Comparison of ENCODE assay signal across 8 cellular contexts in the genomic region with DNA sequence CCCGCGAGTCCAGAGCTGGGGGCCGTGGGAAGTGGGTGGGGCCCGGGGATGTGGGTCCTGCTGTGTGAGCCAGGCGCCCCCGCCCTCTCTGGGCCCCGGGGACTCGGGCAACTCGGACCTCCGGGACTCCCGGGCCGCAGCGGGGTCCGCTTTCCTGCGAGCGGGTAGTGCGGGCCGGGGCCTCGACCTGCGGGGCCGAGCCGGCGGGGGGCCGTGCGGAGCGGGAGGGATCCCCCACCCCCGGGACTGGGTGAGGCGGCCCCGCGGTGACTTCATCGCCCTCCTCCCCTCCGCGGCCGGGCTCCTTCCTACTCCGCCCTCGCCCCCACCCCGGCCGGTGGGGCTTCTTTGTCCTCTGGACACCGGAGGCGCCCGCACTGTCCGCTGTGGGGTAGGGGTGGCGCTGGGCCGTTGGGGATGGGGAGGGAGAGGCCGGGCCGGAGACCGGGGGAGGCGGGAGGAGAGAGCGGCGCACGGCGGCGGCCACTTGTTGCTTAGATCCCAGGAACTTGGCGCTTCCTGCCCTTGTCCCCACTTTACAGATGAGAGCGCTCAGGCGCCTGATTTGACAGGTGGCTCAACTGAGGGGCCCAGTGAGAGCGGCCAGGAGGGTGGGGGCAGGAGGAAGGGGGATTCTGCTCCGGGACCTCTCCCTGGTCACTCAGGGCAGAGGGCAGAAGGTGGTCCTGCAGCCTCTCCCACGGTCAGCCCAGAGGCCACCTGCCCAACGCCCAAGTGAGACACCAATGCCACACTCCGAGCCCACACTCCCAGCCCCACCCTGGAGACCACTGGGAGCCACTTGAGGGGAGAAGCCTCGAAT. TPM values are rescaled to one million over a fixed set of nuclear protein-coding genes. Genes with fewer than 3 reads are reported as not detected.
DNase-seq lines count a peak whose midpoint lies in the region; ATAC-seq and TF ChIP-seq lines count a peak whose summit lies in the region.

No MANE protein-coding gene starts in this region.

- no peaks in the 10 kb centered on the region for H3K27me3 ChIP-seq in A673 (replicated peaks; ENCODE audit: insufficient read depth, low read depth, low read length, poor library complexity)
- H3K27me3 ChIP-seq in ovary, result no peaks in the 10 kb centered on the region

- no peak overlapping the region for H3K27ac Mint-ChIP-seq in glutamatergic neuron (ENCODE audit: unreplicated experiment)

- peaks cover 9% of the 10 kb centered on the region for H3K9me3 Mint-ChIP-seq in glutamatergic neuron (ENCODE audit: unreplicated experiment)

- no peak for TF ChIP-seq POLR2A in ovary (IDR thresholded peaks at IDR 0.05)

- intact Hi-C loops in A673 (cut with micrococcal nuclease; ENCODE audit: unreplicated experiment) (loop anchor here (2.0 to 5.0 kb wide), 2 partner anchors 199 to 262 kb away; no protein-coding TSS in a partner anchor), ovary (cut with DNase I) (loop anchor here in 3 of 4 donors (2.0 to 10.0 kb wide), 7 partner anchors 51 to 259 kb away; a partner anchor contains a TSS)

- H3K9me3 ChIP-seq in A673 (ENCODE audit: low read depth, low read length, poor library complexity, severe bottlenecking) (no peaks in the 10 kb centered on the region), ovary (no peaks in the 10 kb centered on the region)

- peak; percentile 11 for ATAC-seq in GM19351 (IDR thresholded peaks at IDR 0.05; ENCODE audit: unreplicated experiment)

- TF ChIP-seq EP300 in ovary (IDR thresholded peaks at IDR 0.05), result no peak

- POLR2A ChIA-PET in A673 (lab: Charles Lee; ENCODE audit: low non-redundant PET), result no interaction called here

- CTCF ChIA-PET in A673 (lab: Charles Lee), result interaction anchor here (0.9 kb wide), 1 partner anchor 199 kb away, joined by 4 read pairs; no protein-coding TSS in a partner anchor

- H3K36me3 Mint-ChIP-seq in glutamatergic neuron (ENCODE audit: unreplicated experiment), result no peaks in the 10 kb centered on the region

- H3K27me3 Mint-ChIP-seq in glutamatergic neuron (ENCODE audit: unreplicated experiment), result peaks cover 18% of the 10 kb centered on the region

- TF ChIP-seq CTCF in A673 (conservative IDR thresholded peaks at IDR 0.05; ENCODE audit: low read depth, low read length), result no peak
- TF ChIP-seq CTCF in glutamatergic neuron (IDR thresholded peaks at IDR 0.05; ENCODE audit: partially characterized antibody, unreplicated experiment), result no peak
- no peak for TF ChIP-seq CTCF in ovary (IDR thresholded peaks at IDR 0.05)

- H3K36me3 ChIP-seq in A673 (ENCODE audit: insufficient read depth, low read length, poor library complexity, severe bottlenecking) (peaks cover 17% of the 10 kb centered on the region), ovary (no peaks in the 10 kb centered on the region)

- DNase-seq in A673 (ENCODE audit: low spot score) (peak; percentile 24), glutamatergic neuron (peak; percentile 67), ovary (peak; percentile 66 to 79 (median 73)), cerebellar nuclear complex (lab: John Stamatoyannopoulos, UW) (no peak), NCI-H1092 (lab: John Stamatoyannopoulos, UW) (no peak)
- no peak for DNase-seq in Jurkat, Clone E6-1 (ENCODE audit: low read depth, low spot score)
- peak; percentile 19 for DNase-seq in activated T-helper 9 cell treated with anti-CD3 and anti-CD28 coated beads, Interleukin-2, amount 50 U/mL, for 16 hours (ENCODE audit: low read depth)

- H3K4me3 ChIP-seq in A673 (ENCODE audit: low read depth, low read length, poor library complexity, severe bottlenecking), result peak overlapping the region; percentile 95
- H3K4me3 ChIP-seq in Jurkat, Clone E6-1 (ENCODE audit: low read length), result peak overlapping the region; percentile 78
- H3K4me3 ChIP-seq in ovary, result peak overlapping the region; percentile 90

- BruUV-seq in A673 (replicated peaks; lab: Mats Ljungman, UMichigan), result no TSS peak

- peak overlapping the region; percentile 85 for H3K4me3 Mint-ChIP-seq in glutamatergic neuron (ENCODE audit: unreplicated experiment)

- H3K27ac ChIP-seq in A673 (ENCODE audit: low read depth, low read length, poor library complexity, severe bottlenecking) (peak overlapping the region; percentile 80), ovary (peak overlapping the region; percentile 78 to 95)

- H3K4me1 ChIP-seq in A673 (ENCODE audit: insufficient read depth, low read length, poor library complexity, severe bottlenecking) (peaks cover 19% of the 10 kb centered on the region), ovary (ENCODE audit: insufficient read depth) (peaks cover 6% of the 10 kb centered on the region)

- H3K4me1 Mint-ChIP-seq in glutamatergic neuron (ENCODE audit: low read depth, unreplicated experiment), result peaks cover 23% of the 10 kb centered on the region

- 6 to 13% (median 8%) methylated on average over 13 to 62 of the region's 62 CpGs for WGBS in ovary, 3 donors

RNA-seq across cellular contexts. Expression of a gene that starts 0.9 kb away (rescaled TPM):
- total RNA-seq in A673 (2021), result 25.5 and 31.1 TPM in 2 replicates
- polyA plus RNA-seq in Jurkat, Clone E6-1 (2012; ENCODE audit: insufficient read depth, insufficient read length), result 103 TPM
- 45.8 TPM for total RNA-seq in glutamatergic neuron (ENCODE audit: unreplicated experiment)
- 10 to 100 TPM; 22.9 to 60.5 (median 43.2) TPM for total RNA-seq in ovary
- 10 to 100 TPM; 36.7 to 43.5 TPM for polyA plus RNA-seq in ovary

RNA-seq across cellular contexts. Expression of a gene that starts 26.1 kb away (rescaled TPM):
- total RNA-seq in A673 (2021), result not detected in 2 replicates
- 2.6 TPM for polyA plus RNA-seq in Jurkat, Clone E6-1 (2012; ENCODE audit: insufficient read depth, insufficient read length)
- total RNA-seq in glutamatergic neuron (ENCODE audit: unreplicated experiment), result not detected
- 1 to 10 TPM in 1 of 7 donors, under 1 TPM in 1, not detected in 5; 0.38 to 1.8 TPM for total RNA-seq in ovary
- polyA plus RNA-seq in ovary, result under 1 TPM in 1 of 2 donors, not detected in 1; 0.21 TPM

RNA-seq across cellular contexts. Expression of a gene that starts 39.1 kb away (rescaled TPM):
- total RNA-seq in A673 (2021) (5.5 and 7.1 TPM in 2 replicates), glutamatergic neuron (ENCODE audit: unreplicated experiment) (5.0 TPM), ovary (1 to 10 TPM; 1.0 to 7.1 (median 4.9) TPM)
- 17.6 TPM for polyA plus RNA-seq in Jurkat, Clone E6-1 (2012; ENCODE audit: insufficient read depth, insufficient read length)
- under 1 TPM; 0.22 to 0.54 TPM for polyA plus RNA-seq in ovary

RNA-seq across cellular contexts. Expression of a gene that starts 53.0 kb away (rescaled TPM):
- 47.9 and 49.8 TPM in 2 replicates for total RNA-seq in A673 (2021)
- polyA plus RNA-seq in Jurkat, Clone E6-1 (2012; ENCODE audit: insufficient read depth, insufficient read length), result 665 TPM
- 17.9 TPM for total RNA-seq in glutamatergic neuron (ENCODE audit: unreplicated experiment)
- total RNA-seq in ovary, result 10 to 100 TPM; 22.3 to 46.8 (median 30.6) TPM
- polyA plus RNA-seq in ovary, result 10 to 100 TPM; 34.2 to 36.7 TPM

RNA-seq across cellular contexts. Expression of a gene that starts 55.5 kb away (rescaled TPM):
- total RNA-seq in A673 (2021), result 8.2 and 9.5 TPM in 2 replicates
- 16.9 TPM for polyA plus RNA-seq in Jurkat, Clone E6-1 (2012; ENCODE audit: insufficient read depth, insufficient read length)
- total RNA-seq in glutamatergic neuron (ENCODE audit: unreplicated experiment), result 4.5 TPM
- 10 to 100 TPM; 17.0 to 42.0 (median 34.0) TPM for total RNA-seq in ovary
- 10 to 100 TPM; 21.1 to 80.6 TPM for polyA plus RNA-seq in ovary

Comparison
In these comparisons a context has a peak if more than half of its experiments do, and no peak if none do; other contexts are left out.
1. DNase-seq: peak in A673 (single experiment), activated T-helper 9 cell treated with anti-CD3 and anti-CD28 coated beads, Interleukin-2, amount 50 U/mL, for 16 hours (single experiment), glutamatergic neuron (single experiment) and ovary (5 of 5); none in Jurkat, Clone E6-1 (single experiment), cerebellar nuclear complex (0 of 2) and NCI-H1092 (single experiment).
2. Peak in every context shown above with its lines, with median percentiles within 50 percentile points of each other: H3K4me3 ChIP-seq.